1 cellular context compared by ENCODE assay signal in the genomic region with DNA sequence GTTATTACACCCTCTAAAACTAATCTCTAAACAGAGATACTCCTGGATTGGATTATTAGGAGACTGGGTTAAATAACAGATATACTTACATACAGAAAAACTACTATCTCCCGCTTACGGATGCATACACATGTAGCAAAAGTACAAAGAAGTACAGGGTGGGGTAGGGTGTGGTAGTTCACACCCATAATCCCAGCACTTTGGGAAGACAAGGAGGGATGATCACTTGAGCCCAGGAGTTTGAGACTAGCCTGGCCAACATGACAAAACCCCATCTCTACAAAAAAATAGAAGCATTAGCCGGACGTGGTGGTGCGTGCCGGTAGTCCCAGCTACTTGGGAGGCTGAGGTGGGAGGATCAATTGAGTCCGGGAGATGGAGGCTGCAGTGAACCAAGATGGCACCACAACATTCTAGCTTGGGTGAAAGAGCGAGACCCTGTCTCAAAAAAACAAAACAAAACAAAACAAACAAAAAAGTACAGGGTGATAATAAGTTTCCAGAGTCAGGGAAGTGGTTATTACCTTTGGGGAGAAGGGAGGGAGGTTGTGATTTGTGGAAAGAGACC.
A peak's percentile ranks its signal among the peaks of the same experiment; 100 is the strongest.
TF ChIP-seq lines count a peak whose summit lies in the region.

No MANE protein-coding gene starts in this region.

TF ChIP-seq in HEK293, 187 proteins besides CTCF, POLR2A, EP300 and RAD21:
- TF ChIP-seq ZNF76 (tag by site-specific recombination; IDR thresholded peaks at IDR 0.05; ENCODE audit: borderline replicate concordance, low read depth) (no peak), KLF1 (tag by site-specific recombination; IDR thresholded peaks at IDR 0.05) (peak; percentile 83)
TF ChIP-seq in HEK293: peak in this region for 1.
